Comparison of ENCODE assay signal across 1 cellular context in the genomic region with DNA sequence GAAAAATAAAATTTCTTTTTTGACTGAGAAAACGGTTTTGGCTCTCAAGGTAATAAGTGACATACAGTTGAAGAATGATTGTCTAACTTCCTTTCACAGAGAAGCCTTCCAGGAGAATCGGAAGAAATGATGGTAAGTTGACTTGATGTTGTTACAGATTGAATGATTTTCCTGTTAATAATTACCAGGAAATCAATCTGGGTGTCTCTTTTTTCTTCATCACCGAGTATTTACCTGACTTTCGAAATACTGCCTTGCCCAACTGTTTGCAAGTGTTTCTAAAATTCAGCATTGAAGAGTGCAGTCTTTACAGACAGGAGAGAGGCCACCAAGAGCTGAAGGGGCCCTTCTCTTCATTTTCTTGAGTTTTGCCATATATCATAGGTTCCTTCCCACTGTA.
A peak's percentile ranks its signal among the peaks of the same experiment; 100 is the strongest.
TF ChIP-seq lines count a peak whose summit lies in the region.

No MANE protein-coding gene starts in this region.

TF ChIP-seq in HepG2, 621 proteins besides CTCF, POLR2A, EP300 and RAD21 (continued from another document and continues in another):
- TF ChIP-seq, protein P1, sequence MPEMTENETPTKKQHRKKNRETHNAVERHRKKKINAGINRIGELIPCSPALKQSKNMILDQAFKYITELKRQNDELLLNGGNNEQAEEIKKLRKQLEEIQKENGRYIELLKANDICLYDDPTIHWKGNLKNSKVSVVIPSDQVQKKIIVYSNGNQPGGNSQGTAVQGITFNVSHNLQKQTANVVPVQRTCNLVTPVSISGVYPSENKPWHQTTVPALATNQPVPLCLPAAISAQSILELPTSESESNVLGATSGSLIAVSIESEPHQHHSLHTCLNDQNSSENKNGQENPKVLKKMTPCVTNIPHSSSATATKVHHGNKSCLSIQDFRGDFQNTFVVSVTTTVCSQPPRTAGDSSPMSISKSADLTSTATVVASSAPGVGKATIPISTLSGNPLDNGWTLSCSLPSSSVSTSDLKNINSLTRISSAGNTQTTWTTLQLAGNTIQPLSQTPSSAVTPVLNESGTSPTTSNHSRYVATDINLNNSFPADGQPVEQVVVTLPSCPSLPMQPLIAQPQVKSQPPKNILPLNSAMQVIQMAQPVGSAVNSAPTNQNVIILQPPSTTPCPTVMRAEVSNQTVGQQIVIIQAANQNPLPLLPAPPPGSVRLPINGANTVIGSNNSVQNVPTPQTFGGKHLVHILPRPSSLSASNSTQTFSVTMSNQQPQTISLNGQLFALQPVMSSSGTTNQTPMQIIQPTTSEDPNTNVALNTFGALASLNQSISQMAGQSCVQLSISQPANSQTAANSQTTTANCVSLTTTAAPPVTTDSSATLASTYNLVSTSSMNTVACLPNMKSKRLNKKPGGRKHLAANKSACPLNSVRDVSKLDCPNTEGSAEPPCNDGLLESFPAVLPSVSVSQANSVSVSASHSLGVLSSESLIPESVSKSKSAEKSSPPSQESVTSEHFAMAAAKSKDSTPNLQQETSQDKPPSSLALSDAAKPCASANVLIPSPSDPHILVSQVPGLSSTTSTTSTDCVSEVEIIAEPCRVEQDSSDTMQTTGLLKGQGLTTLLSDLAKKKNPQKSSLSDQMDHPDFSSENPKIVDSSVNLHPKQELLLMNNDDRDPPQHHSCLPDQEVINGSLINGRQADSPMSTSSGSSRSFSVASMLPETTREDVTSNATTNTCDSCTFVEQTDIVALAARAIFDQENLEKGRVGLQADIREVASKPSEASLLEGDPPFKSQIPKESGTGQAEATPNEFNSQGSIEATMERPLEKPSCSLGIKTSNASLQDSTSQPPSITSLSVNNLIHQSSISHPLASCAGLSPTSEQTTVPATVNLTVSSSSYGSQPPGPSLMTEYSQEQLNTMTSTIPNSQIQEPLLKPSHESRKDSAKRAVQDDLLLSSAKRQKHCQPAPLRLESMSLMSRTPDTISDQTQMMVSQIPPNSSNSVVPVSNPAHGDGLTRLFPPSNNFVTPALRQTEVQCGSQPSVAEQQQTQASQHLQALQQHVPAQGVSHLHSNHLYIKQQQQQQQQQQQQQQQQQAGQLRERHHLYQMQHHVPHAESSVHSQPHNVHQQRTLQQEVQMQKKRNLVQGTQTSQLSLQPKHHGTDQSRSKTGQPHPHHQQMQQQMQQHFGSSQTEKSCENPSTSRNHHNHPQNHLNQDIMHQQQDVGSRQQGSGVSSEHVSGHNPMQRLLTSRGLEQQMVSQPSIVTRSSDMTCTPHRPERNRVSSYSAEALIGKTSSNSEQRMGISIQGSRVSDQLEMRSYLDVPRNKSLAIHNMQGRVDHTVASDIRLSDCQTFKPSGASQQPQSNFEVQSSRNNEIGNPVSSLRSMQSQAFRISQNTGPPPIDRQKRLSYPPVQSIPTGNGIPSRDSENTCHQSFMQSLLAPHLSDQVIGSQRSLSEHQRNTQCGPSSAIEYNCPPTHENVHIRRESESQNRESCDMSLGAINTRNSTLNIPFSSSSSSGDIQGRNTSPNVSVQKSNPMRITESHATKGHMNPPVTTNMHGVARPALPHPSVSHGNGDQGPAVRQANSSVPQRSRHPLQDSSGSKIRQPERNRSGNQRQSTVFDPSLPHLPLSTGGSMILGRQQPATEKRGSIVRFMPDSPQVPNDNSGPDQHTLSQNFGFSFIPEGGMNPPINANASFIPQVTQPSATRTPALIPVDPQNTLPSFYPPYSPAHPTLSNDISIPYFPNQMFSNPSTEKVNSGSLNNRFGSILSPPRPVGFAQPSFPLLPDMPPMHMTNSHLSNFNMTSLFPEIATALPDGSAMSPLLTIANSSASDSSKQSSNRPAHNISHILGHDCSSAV (CRISPR knock-in tag; IDR thresholded peaks at IDR 0.05; ENCODE audit: borderline replicate concordance), result no peak
- TF ChIP-seq ZNF235 (CRISPR knock-in tag; IDR thresholded peaks at IDR 0.05; ENCODE audit: borderline replicate concordance) (no peak), ZKSCAN8 (CRISPR knock-in tag; IDR thresholded peaks at IDR 0.05; ENCODE audit: borderline replicate concordance) (peak; percentile 90; the same call in 1 of the 2 replicates), ZNF644 (CRISPR knock-in tag; IDR thresholded peaks at IDR 0.05; ENCODE audit: low read depth) (no peak), SCMH1 (CRISPR knock-in tag; IDR thresholded peaks at IDR 0.05; ENCODE audit: borderline replicate concordance) (no peak), ZNF777 (CRISPR knock-in tag; IDR thresholded peaks at IDR 0.05) (no peak), TGIF2 (CRISPR knock-in tag; IDR thresholded peaks at IDR 0.05) (0 out of 2 replicates have a peak, but pooled peaks have one; percentile 50), REL (CRISPR knock-in tag; conservative IDR thresholded peaks at IDR 0.05) (no peak), ZNF773 (CRISPR knock-in tag; IDR thresholded peaks at IDR 0.05; ENCODE audit: borderline replicate concordance) (no peak), CBX1 (IDR thresholded peaks at IDR 0.05; ENCODE audit: low read depth) (no peak), TBX3 (IDR thresholded peaks at IDR 0.05; ENCODE audit: borderline replicate concordance) (peak; percentile 63; the same call in 1 of the 2 replicates), FOXC1 (CRISPR knock-in tag; IDR thresholded peaks at IDR 0.05; ENCODE audit: borderline replicate concordance) (no peak), MAFF (IDR thresholded peaks at IDR 0.05; ENCODE audit: low read depth, low read length) (no peak), SMC3 (IDR thresholded peaks at IDR 0.05; ENCODE audit: low read length) (peak; percentile 34; the same call in 1 of the 2 replicates), GPN1 (CRISPR knock-in tag; IDR thresholded peaks at IDR 0.05; ENCODE audit: borderline replicate concordance) (no peak), DNMT1 (CRISPR knock-in tag; IDR thresholded peaks at IDR 0.05) (no peak), RBM39 (IDR thresholded peaks at IDR 0.05; ENCODE audit: low read depth, low read length, poor library complexity, severe bottlenecking) (no peak), HNRNPH1 (optimal IDR thresholded peaks at IDR 0.05; ENCODE audit: low read depth, low read length) (no peak), ZNF879 (CRISPR knock-in tag; IDR thresholded peaks at IDR 0.05) (no peak), ZNF724P (CRISPR knock-in tag; IDR thresholded peaks at IDR 0.05; ENCODE audit: borderline replicate concordance) (no peak), ZNF558 (CRISPR knock-in tag; IDR thresholded peaks at IDR 0.05; ENCODE audit: borderline replicate concordance) (0 out of 2 replicates have a peak, but pooled peaks have one; percentile 19), MBD4 (IDR thresholded peaks at IDR 0.05; ENCODE audit: borderline replicate concordance, low read length) (peak; percentile 86), ELF1 (CRISPR knock-in tag; IDR thresholded peaks at IDR 0.05) (0 out of 2 replicates have a peak, but pooled peaks have one; percentile 44), MATR3 (CRISPR knock-in tag; IDR thresholded peaks at IDR 0.05) (no peak), IRF2 (CRISPR knock-in tag; IDR thresholded peaks at IDR 0.05) (0 out of 2 replicates have a peak, but pooled peaks have one; percentile 72), RCOR2 (CRISPR knock-in tag; IDR thresholded peaks at IDR 0.05) (peak; percentile 84), SOX5 (CRISPR knock-in tag; IDR thresholded peaks at IDR 0.05; ENCODE audit: borderline replicate concordance) (peak; percentile 95), MED13 (CRISPR knock-in tag; IDR thresholded peaks at IDR 0.05) (peak; percentile 97), KDM5A (IDR thresholded peaks at IDR 0.05; ENCODE audit: borderline replicate concordance, low read length) (0 out of 2 replicates have a peak, but pooled peaks have one; percentile 12), ZNF3 (CRISPR knock-in tag; IDR thresholded peaks at IDR 0.05) (no peak), ZNF367 (CRISPR knock-in tag; IDR thresholded peaks at IDR 0.05; ENCODE audit: borderline replicate concordance) (no peak), ZNF33B (CRISPR knock-in tag; IDR thresholded peaks at IDR 0.05) (no peak), ELF4 (CRISPR knock-in tag; IDR thresholded peaks at IDR 0.05; ENCODE audit: borderline replicate concordance) (no peak), ZFP37 (CRISPR knock-in tag; IDR thresholded peaks at IDR 0.05; ENCODE audit: borderline replicate concordance) (no peak), ZNF670 (CRISPR knock-in tag; IDR thresholded peaks at IDR 0.05; ENCODE audit: borderline replicate concordance) (no peak), ZBTB20 (CRISPR knock-in tag; IDR thresholded peaks at IDR 0.05; ENCODE audit: borderline replicate concordance, low read depth) (no peak), ASH2L (IDR thresholded peaks at IDR 0.05; ENCODE audit: insufficient read length, low read depth, low read length) (peak; percentile 88), ZKSCAN5 (CRISPR knock-in tag; IDR thresholded peaks at IDR 0.05) (no peak), ZNF224 (CRISPR knock-in tag; IDR thresholded peaks at IDR 0.05) (no peak), CREM (IDR thresholded peaks at IDR 0.05) (peak; percentile 95), CREM (CRISPR knock-in tag; IDR thresholded peaks at IDR 0.05) (no peak)
- TF ChIP-seq, protein P2, sequence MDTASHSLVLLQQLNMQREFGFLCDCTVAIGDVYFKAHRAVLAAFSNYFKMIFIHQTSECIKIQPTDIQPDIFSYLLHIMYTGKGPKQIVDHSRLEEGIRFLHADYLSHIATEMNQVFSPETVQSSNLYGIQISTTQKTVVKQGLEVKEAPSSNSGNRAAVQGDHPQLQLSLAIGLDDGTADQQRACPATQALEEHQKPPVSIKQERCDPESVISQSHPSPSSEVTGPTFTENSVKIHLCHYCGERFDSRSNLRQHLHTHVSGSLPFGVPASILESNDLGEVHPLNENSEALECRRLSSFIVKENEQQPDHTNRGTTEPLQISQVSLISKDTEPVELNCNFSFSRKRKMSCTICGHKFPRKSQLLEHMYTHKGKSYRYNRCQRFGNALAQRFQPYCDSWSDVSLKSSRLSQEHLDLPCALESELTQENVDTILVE (CRISPR knock-in tag; IDR thresholded peaks at IDR 0.05), result peak; percentile 77; the same call in 1 of the 2 replicates
- TF ChIP-seq, protein P3, sequence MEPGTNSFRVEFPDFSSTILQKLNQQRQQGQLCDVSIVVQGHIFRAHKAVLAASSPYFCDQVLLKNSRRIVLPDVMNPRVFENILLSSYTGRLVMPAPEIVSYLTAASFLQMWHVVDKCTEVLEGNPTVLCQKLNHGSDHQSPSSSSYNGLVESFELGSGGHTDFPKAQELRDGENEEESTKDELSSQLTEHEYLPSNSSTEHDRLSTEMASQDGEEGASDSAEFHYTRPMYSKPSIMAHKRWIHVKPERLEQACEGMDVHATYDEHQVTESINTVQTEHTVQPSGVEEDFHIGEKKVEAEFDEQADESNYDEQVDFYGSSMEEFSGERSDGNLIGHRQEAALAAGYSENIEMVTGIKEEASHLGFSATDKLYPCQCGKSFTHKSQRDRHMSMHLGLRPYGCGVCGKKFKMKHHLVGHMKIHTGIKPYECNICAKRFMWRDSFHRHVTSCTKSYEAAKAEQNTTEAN (CRISPR knock-in tag; conservative IDR thresholded peaks at IDR 0.05), result 0 out of 2 replicates have a peak, but pooled peaks have one; percentile 45
- TF ChIP-seq, protein P4, sequence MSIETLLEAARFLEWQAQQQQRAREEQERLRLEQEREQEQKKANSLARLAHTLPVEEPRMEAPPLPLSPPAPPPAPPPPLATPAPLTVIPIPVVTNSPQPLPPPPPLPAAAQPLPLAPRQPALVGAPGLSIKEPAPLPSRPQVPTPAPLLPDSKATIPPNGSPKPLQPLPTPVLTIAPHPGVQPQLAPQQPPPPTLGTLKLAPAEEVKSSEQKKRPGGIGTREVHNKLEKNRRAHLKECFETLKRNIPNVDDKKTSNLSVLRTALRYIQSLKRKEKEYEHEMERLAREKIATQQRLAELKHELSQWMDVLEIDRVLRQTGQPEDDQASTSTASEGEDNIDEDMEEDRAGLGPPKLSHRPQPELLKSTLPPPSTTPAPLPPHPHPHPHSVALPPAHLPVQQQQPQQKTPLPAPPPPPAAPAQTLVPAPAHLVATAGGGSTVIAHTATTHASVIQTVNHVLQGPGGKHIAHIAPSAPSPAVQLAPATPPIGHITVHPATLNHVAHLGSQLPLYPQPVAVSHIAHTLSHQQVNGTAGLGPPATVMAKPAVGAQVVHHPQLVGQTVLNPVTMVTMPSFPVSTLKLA (IDR thresholded peaks at IDR 0.05), result no peak
- TF ChIP-seq, protein P5, sequence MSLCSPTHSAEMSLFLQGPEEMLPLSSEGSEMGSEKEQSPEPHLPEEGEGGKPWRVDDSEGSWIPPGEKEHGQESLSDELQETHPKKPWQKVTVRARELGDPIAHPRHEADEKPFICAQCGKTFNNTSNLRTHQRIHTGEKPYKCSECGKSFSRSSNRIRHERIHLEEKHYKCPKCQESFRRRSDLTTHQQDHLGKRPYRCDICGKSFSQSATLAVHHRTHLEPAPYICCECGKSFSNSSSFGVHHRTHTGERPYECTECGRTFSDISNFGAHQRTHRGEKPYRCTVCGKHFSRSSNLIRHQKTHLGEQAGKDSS (CRISPR knock-in tag; IDR thresholded peaks at IDR 0.05; ENCODE audit: borderline replicate concordance, low read depth), result no peak
- TF ChIP-seq, protein P6, sequence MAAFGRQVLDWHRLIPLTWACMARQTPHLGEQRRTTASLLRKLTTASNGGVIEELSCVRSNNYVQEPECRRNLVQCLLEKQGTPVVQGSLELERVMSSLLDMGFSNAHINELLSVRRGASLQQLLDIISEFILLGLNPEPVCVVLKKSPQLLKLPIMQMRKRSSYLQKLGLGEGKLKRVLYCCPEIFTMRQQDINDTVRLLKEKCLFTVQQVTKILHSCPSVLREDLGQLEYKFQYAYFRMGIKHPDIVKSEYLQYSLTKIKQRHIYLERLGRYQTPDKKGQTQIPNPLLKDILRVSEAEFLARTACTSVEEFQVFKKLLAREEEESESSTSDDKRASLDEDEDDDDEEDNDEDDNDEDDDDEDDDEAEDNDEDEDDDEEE (CRISPR knock-in tag; IDR thresholded peaks at IDR 0.05), result no peak
- TF ChIP-seq, protein P7, sequence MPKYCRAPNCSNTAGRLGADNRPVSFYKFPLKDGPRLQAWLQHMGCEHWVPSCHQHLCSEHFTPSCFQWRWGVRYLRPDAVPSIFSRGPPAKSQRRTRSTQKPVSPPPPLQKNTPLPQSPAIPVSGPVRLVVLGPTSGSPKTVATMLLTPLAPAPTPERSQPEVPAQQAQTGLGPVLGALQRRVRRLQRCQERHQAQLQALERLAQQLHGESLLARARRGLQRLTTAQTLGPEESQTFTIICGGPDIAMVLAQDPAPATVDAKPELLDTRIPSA (CRISPR knock-in tag; IDR thresholded peaks at IDR 0.05; ENCODE audit: borderline replicate concordance), result no peak
- TF ChIP-seq, protein P8, sequence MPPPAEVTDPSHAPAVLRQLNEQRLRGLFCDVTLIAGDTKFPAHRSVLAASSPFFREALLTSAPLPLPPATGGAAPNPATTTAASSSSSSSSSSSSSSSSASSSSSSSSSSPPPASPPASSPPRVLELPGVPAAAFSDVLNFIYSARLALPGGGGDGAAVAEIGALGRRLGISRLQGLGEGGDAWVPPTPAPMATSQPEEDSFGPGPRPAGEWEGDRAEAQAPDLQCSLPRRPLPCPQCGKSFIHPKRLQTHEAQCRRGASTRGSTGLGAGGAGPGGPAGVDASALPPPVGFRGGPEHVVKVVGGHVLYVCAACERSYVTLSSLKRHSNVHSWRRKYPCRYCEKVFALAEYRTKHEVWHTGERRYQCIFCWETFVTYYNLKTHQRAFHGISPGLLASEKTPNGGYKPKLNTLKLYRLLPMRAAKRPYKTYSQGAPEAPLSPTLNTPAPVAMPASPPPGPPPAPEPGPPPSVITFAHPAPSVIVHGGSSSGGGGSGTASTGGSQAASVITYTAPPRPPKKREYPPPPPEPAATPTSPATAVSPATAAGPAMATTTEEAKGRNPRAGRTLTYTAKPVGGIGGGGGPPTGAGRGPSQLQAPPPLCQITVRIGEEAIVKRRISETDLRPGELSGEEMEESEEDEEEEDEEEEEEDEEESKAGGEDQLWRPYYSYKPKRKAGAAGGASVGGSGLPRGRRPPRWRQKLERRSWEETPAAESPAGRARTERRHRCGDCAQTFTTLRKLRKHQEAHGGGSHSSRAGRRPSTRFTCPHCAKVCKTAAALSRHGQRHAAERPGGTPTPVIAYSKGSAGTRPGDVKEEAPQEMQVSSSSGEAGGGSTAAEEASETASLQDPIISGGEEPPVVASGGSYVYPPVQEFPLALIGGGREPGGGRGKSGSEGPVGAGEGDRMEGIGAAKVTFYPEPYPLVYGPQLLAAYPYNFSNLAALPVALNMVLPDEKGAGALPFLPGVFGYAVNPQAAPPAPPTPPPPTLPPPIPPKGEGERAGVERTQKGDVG (CRISPR knock-in tag; IDR thresholded peaks at IDR 0.05; ENCODE audit: borderline replicate concordance), result no peak
